Comparison of ENCODE assay signal across 11 cellular contexts in genomic region chr16:22124583-22125284, GRCh38. TPM values are rescaled to one million over a fixed set of nuclear protein-coding genes. Genes with fewer than 3 reads are reported as not detected.
"Had no signal": no experiment of that assay in that cellular context is flagged by ENCODE, and none has a peak within 500 bp of the region (broad histone marks: within the 10 kb centered on the region; RNA-seq: fewer than 3 reads in every experiment).

No MANE protein-coding gene starts in this region.

- H3K9me3 Mint-ChIP-seq: GM23338, H9, HFFc6 had no signal

- H3K4me3 Mint-ChIP-seq: GM23338, H9, HFFc6 had no signal

- H3K4me3 ChIP-seq: GM23248, GM23338, HAP-1 had no signal

- H3K27ac Mint-ChIP-seq: GM23338, H9, HFFc6 had no signal

- H3K9ac ChIP-seq: GM23248 had no signal

- H3K4me1 ChIP-seq: HAP-1 had no signal

- H3K4me2 ChIP-seq: GM23338 had no signal

- FAIRE-seq: H1, H54 had no signal

- H3K36me3 ChIP-seq: HAP-1 had no signal

- H3K27ac ChIP-seq: GM23248 had no signal

- H2AFZ ChIP-seq: GM23248, GM23338 had no signal

- H3K9me3 ChIP-seq: HAP-1 had no signal

- H3K4me1 Mint-ChIP-seq: GM23338 had no signal

- DNase-seq: GM23248, GOT3, H9, HCEC 1CT, HFFc6 had no signal

RNA-seq across cellular contexts. Expression of gene VWA3A, which starts 32.4 kb away (rescaled TPM):
- total RNA-seq: GM23248, H1, H4, H9 had no signal
- polyA plus RNA-seq: GM23248, GM23338 had no signal

RNA-seq across cellular contexts. Expression of gene SDR42E2, which starts 37.6 kb away (rescaled TPM):
- total RNA-seq: GM23248, GM23338, H1, H4, H7, HFFc6 had no signal
- polyA plus RNA-seq: GM23248 had no signal
